ENCODE assay signal across 8 cellular contexts in the genomic region with DNA sequence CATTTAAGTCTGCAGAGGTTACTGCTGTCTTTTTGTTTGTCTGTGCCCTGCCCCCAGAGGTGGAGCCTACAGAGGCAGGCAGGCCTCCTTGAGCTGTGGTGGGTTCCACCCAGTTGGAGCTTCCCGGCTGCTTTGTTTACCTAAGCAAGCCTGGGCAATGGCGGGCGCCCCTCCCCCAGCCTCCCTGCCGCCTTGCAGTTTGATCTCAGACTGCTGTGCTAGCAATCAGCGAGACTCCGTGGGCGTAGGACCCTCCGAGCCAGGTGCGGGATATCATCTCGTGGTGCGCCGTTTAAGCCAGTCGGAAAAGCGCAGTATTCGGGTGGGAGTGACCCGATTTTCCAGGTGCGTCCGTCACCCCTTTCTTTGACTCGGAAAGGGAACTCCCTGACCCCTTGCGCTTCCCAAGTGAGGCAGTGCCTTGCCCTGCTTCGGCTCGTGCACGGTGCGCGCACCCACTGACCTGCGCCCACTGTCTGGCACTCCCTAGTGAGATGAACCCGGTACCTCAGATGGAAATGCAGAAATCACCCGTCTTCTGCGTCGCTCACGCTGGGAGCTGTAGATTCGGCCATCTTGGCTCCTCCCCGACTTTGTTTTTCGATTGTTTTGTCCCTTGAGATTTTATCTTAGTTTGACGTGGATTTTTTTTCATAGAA. TPM values are rescaled to one million over a fixed set of nuclear protein-coding genes. Genes with fewer than 3 reads are reported as not detected.
DNase-seq lines count a peak whose midpoint lies in the region; ATAC-seq, FAIRE-seq and TF ChIP-seq lines count a peak whose summit lies in the region.
"Not testable (repeated sequence)": the region's sequence is repeated elsewhere in the genome, so short reads cannot be mapped to it uniquely, and the experiment has no call there.

No MANE protein-coding gene starts in this region.

- not testable (repeated sequence) for H3K36me3 ChIP-seq in RWPE2 (ENCODE audit: low read depth); HepG2 (replicated peaks in 1 of 2; ENCODE audit: control insufficient read depth in 1 of 2, insufficient read depth in 2 of 2, low read length in 2 of 2); suprapubic skin

- H3K4me1 ChIP-seq in RWPE2 (ENCODE audit: insufficient read depth, poor library complexity, severe bottlenecking) (peaks cover 14% of the 10 kb centered on the region), HepG2 (ENCODE audit: insufficient read depth, low read length) (peaks cover 30% of the 10 kb centered on the region)
- not testable (repeated sequence) for H3K4me1 ChIP-seq in suprapubic skin

- peak; percentile 38; the same call in 1 of the 3 replicates for ATAC-seq in RWPE2 (ENCODE audit: low read depth)
- ATAC-seq in HepG2, result not testable (repeated sequence)

- TF ChIP-seq CTCF in RWPE2 (IDR thresholded peaks at IDR 0.05; ENCODE audit: poor library complexity, severe bottlenecking); astrocyte of the spinal cord (IDR thresholded peaks at IDR 0.05; ENCODE audit: low read depth, low read length); fibroblast of villous mesenchyme (IDR thresholded peaks at IDR 0.05; ENCODE audit: insufficient read depth, low read depth, low read length); HepG2 (CRISPR knock-in tag; IDR thresholded peaks at IDR 0.05); suprapubic skin (IDR thresholded peaks at IDR 0.05): not testable (repeated sequence)

- intact Hi-C loops in HepG2 (cut with micrococcal nuclease; ENCODE audit: unreplicated experiment), result not testable (repeated sequence)

- DNase-seq in DMS79 treated with DMSO at 0.1 percent for 48 hours (lab: John Stamatoyannopoulos, UW) (peak; percentile 82), NCI-H1105 (lab: John Stamatoyannopoulos, UW) (peak; percentile 53), NCI-H345 (lab: John Stamatoyannopoulos, UW) (peak; percentile 62), astrocyte of the spinal cord (ENCODE audit: low read depth, low spot score) (peak; percentile 11)
- not testable (repeated sequence) for DNase-seq in RWPE2 (ENCODE audit: low spot score); fibroblast of villous mesenchyme (ENCODE audit: low read depth); HepG2 (ENCODE audit: low spot score); suprapubic skin (ENCODE audit: low spot score in 2 of 2)

- not testable (repeated sequence) for TF ChIP-seq EP300 in HepG2 (IDR thresholded peaks at IDR 0.05; ENCODE audit: low read depth in 2 of 2, low read length in 2 of 2); HepG2 (CRISPR knock-in tag; IDR thresholded peaks at IDR 0.05; ENCODE audit: borderline replicate concordance); suprapubic skin (IDR thresholded peaks at IDR 0.05)

- POLR2A ChIA-PET in HepG2 (lab: Yijun Ruan, JAX), result interaction anchor here (0.7 to 1.5 kb wide), 4 partner anchors 13 to 274 kb away, joined by 3 to 8 read pairs (median 4); a partner anchor contains a TSS

- BruUV-seq in HepG2 (replicated peaks; lab: Mats Ljungman, UMichigan), result TSS peak; percentile 70

- H3K4me3 ChIP-seq in RWPE2 (ENCODE audit: severe bottlenecking) (peak overlapping the region; percentile 37), astrocyte of the spinal cord (ENCODE audit: low read depth, low read length) (peak overlapping the region; percentile 49), fibroblast of villous mesenchyme (ENCODE audit: low read depth, low read length) (peak overlapping the region; percentile 56), HepG2 (replicated peaks in 1 of 3; ENCODE audit: insufficient read depth in 1 of 3, low read depth in 2 of 3, low read length in 3 of 3) (peak overlapping the region; percentile 62 to 75 (median 65)), suprapubic skin (peak overlapping the region; percentile 43)

- not testable (repeated sequence) for TF ChIP-seq POLR2A in HepG2 (IDR thresholded peaks at IDR 0.05; ENCODE audit: insufficient read depth in 1 of 2, low read depth in 2 of 2, low read length in 2 of 2); suprapubic skin (IDR thresholded peaks at IDR 0.05)

- TF ChIP-seq RAD21 in HepG2 (CRISPR knock-in tag; IDR thresholded peaks at IDR 0.05), result not testable (repeated sequence)

- peak overlapping the region; percentile 79 for H3K27ac ChIP-seq in RWPE2 (ENCODE audit: poor library complexity, severe bottlenecking)
- H3K27ac ChIP-seq in HepG2 (ENCODE audit: extremely low read length, insufficient read depth, low read length), result peak overlapping the region; percentile 66
- peak overlapping the region; percentile 75 for H3K27ac ChIP-seq in suprapubic skin

- FAIRE-seq in HepG2 (lab: Jason Lieb, UNC), result not testable (repeated sequence)

- not testable (repeated sequence) for H3K27me3 ChIP-seq in RWPE2 (ENCODE audit: insufficient read depth, poor library complexity, severe bottlenecking); HepG2 (ENCODE audit: control insufficient read depth in 1 of 2, insufficient read depth in 2 of 2, low read length in 2 of 2); suprapubic skin

- in situ Hi-C loops in astrocyte of the spinal cord (cut with HindIII; ENCODE audit: low sequenced_read_pairs); HepG2 (cut with HindIII; ENCODE audit: extremely low pct_ligation_motif_present, low pct_unique_long_range_greater_than_20kb): not testable (repeated sequence)

- H3K9ac ChIP-seq in HepG2 (ENCODE audit: insufficient read depth, low read depth, low read length), result peak overlapping the region; percentile 53

- WGBS in HepG2 (ENCODE audit: low lambda C conversion rate), result 0% methylated on average over 8 of the region's 35 CpGs
- 52% methylated on average over 13 of the region's 35 CpGs for WGBS in suprapubic skin

- H2AFZ ChIP-seq in HepG2 (ENCODE audit: low read length), result not testable (repeated sequence)

- not testable (repeated sequence) for H4K20me1 ChIP-seq in HepG2 (ENCODE audit: insufficient read depth, low read length)

- CTCF ChIA-PET in HepG2 (lab: Yijun Ruan, JAX; ENCODE audit: low intra/inter-chr PET ratio, low total read pairs), result not testable (repeated sequence)

- H3K9me3 ChIP-seq in RWPE2 (ENCODE audit: severe bottlenecking); HepG2 (ENCODE audit: low read length); suprapubic skin: not testable (repeated sequence)

- not testable (repeated sequence) for H3K79me2 ChIP-seq in HepG2 (ENCODE audit: insufficient read depth, low read length)

- H3K4me2 ChIP-seq in HepG2 (ENCODE audit: low read depth, low read length), result peak overlapping the region; percentile 70

RNA-seq across cellular contexts. Expression of a gene that starts 52.0 kb away (rescaled TPM):
- total RNA-seq in fibroblast of villous mesenchyme (87.9 and 91.5 TPM in 2 replicates), HepG2 (2016; rRNA removed; fragmentation: Illumina TruSeq; extraction: Trizol) (102 and 134 TPM in 2 replicates), suprapubic skin (10 to 100 TPM; 34.7 to 67.0 (median 56.4) TPM)
- 16.7 and 17.1 TPM in 2 replicates for total RNA-seq in HepG2 (2016; cell fraction: cytosol; rRNA removed; fragmentation: Illumina TruSeq; extraction: Trizol; ENCODE audit: low read depth)
- total RNA-seq in HepG2 (2016; cell fraction: insoluble cytoplasmic fraction; rRNA removed; fragmentation: Illumina TruSeq; extraction: Trizol), result 105 and 136 TPM in 2 replicates
- total RNA-seq in HepG2 (2016; cell fraction: membrane; rRNA removed; fragmentation: Illumina TruSeq; extraction: Trizol), result 31.7 and 33.4 TPM in 2 replicates
- total RNA-seq in HepG2 (2016; cell fraction: nucleus; rRNA removed; fragmentation: Illumina TruSeq; extraction: Trizol), result 41.1 and 51.6 TPM in 2 replicates
- polyA plus RNA-seq in HepG2 (2011; rRNA removed), result 24.7 and 27.1 TPM in 2 replicates
- 24.4 and 26.5 TPM in 2 replicates for polyA plus RNA-seq in HepG2 (2011; cell fraction: cytosol; rRNA removed)
- 21.8 and 28.1 TPM in 2 replicates for polyA plus RNA-seq in HepG2 (2011; cell fraction: nucleus; rRNA removed)
- 40.9 and 45.7 TPM in 2 replicates for polyA plus RNA-seq in HepG2 (2012)
- 18.1 TPM in 2 replicates for polyA plus RNA-seq in HepG2 (2016; cell fraction: cytosol; fragmentation: Illumina TruSeq; extraction: Trizol; ENCODE audit: low read depth)
- 152 and 154 TPM in 2 replicates for polyA plus RNA-seq in HepG2 (2016; cell fraction: insoluble cytoplasmic fraction; fragmentation: Illumina TruSeq; extraction: Trizol; ENCODE audit: low read depth)
- polyA plus RNA-seq in HepG2 (2016; cell fraction: membrane; fragmentation: Illumina TruSeq; extraction: Trizol; ENCODE audit: low read depth), result 27.7 and 29.2 TPM in 2 replicates
- polyA plus RNA-seq in HepG2 (2016; cell fraction: nucleus; fragmentation: Illumina TruSeq; extraction: Trizol; ENCODE audit: insufficient read depth, low read depth), result 78.7 and 80.9 TPM in 2 replicates
- 14.2 and 38.3 TPM in 2 replicates for polyA minus RNA-seq in HepG2 (2011; rRNA and poly(A)+ RNA removed; ENCODE audit: low replicate concordance)
- 8.6 and 11.5 TPM in 2 replicates for polyA minus RNA-seq in HepG2 (2011; cell fraction: cytosol; rRNA and poly(A)+ RNA removed)
- 33.0 and 36.7 TPM in 2 replicates for polyA minus RNA-seq in HepG2 (2011; cell fraction: nucleus; rRNA and poly(A)+ RNA removed)

RNA-seq across cellular contexts. Expression of a gene that starts 52.1 kb away (rescaled TPM):
- under 0.01 TPM in 2 replicates for total RNA-seq in fibroblast of villous mesenchyme
- 0.14 TPM in 1 of 2 replicates, not detected in the other for total RNA-seq in HepG2 (2016; rRNA removed; fragmentation: Illumina TruSeq; extraction: Trizol)
- not detected in 2 replicates for total RNA-seq in HepG2 (2016; cell fraction: cytosol; rRNA removed; fragmentation: Illumina TruSeq; extraction: Trizol; ENCODE audit: low read depth)
- 0.06 and 0.15 TPM in 2 replicates for total RNA-seq in HepG2 (2016; cell fraction: insoluble cytoplasmic fraction; rRNA removed; fragmentation: Illumina TruSeq; extraction: Trizol)
- total RNA-seq in HepG2 (2016; cell fraction: membrane; rRNA removed; fragmentation: Illumina TruSeq; extraction: Trizol), result 0.09 TPM in 1 of 2 replicates, not detected in the other
- total RNA-seq in HepG2 (2016; cell fraction: nucleus; rRNA removed; fragmentation: Illumina TruSeq; extraction: Trizol), result not detected in 2 replicates
- polyA plus RNA-seq in HepG2 (2011; rRNA removed), result 0.01 and 0.07 TPM in 2 replicates
- polyA plus RNA-seq in HepG2 (2011; cell fraction: cytosol; rRNA removed), result 0.01 and 0.03 TPM in 2 replicates
- 0.03 TPM in 1 of 2 replicates, not detected in the other for polyA plus RNA-seq in HepG2 (2011; cell fraction: nucleus; rRNA removed)
- polyA plus RNA-seq in HepG2 (2012), result 0.08 and 0.11 TPM in 2 replicates
- polyA plus RNA-seq in HepG2 (2016; cell fraction: cytosol; fragmentation: Illumina TruSeq; extraction: Trizol; ENCODE audit: low read depth), result not detected in 2 replicates
- not detected in 2 replicates for polyA plus RNA-seq in HepG2 (2016; cell fraction: insoluble cytoplasmic fraction; fragmentation: Illumina TruSeq; extraction: Trizol; ENCODE audit: low read depth)
- not detected in 2 replicates for polyA plus RNA-seq in HepG2 (2016; cell fraction: membrane; fragmentation: Illumina TruSeq; extraction: Trizol; ENCODE audit: low read depth)
- not detected in 2 replicates for polyA plus RNA-seq in HepG2 (2016; cell fraction: nucleus; fragmentation: Illumina TruSeq; extraction: Trizol; ENCODE audit: insufficient read depth, low read depth)
- 0.94 TPM in 1 of 2 replicates, not detected in the other for polyA minus RNA-seq in HepG2 (2011; rRNA and poly(A)+ RNA removed; ENCODE audit: low replicate concordance)
- polyA minus RNA-seq in HepG2 (2011; cell fraction: cytosol; rRNA and poly(A)+ RNA removed), result not detected in 2 replicates
- 0.13 TPM in 1 of 2 replicates, not detected in the other for polyA minus RNA-seq in HepG2 (2011; cell fraction: nucleus; rRNA and poly(A)+ RNA removed)
- under 1 TPM in 3 of 4 donors, not detected in 1; 0.10 to 0.81 (median 0.11) TPM for total RNA-seq in suprapubic skin
